ENCODE assay signal across 21 cellular contexts in the genomic region with DNA sequence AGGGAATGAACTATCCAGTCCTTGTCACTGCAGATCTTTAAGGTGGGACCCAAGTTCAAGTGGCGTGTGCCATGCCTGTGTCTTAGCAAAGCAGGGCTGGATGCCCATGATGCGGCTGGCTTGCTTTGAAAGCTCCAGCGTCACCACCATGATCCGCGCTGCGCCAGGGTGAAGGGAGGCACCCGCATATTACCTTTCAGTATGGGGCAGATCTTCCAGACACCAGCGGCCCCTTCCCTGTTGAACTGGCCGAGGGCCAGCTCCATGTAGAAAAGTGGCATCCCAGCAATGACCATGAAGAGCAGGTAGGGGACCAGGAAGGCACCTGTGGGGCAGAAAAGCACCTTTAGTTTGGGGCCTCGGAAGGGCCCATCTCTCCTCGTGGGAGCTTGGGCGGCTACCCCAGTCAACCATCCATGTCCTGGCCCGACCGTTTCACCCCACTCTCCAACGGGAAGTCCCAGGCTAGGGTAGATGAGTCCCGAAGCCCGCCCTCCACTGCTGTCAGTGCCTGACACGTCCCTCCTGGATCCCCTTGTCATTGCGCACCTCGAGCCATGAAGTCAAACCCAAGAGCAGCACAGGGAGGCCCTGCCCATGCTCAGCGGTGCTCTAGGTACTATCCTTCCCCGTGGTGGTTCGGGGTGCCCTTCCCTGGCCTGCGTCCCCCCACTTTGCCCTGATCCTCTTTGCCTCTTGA. TPM values are rescaled to one million over a fixed set of nuclear protein-coding genes. Genes with fewer than 3 reads are reported as not detected.
DNase-seq lines count a peak whose midpoint lies in the region; ATAC-seq, FAIRE-seq and TF ChIP-seq lines count a peak whose summit lies in the region.
"Had no signal": no experiment of that assay in that cellular context is flagged by ENCODE, and none has a peak within 500 bp of the region (broad histone marks: within the 10 kb centered on the region; RNA-seq: fewer than 3 reads in every experiment).

No MANE protein-coding gene starts in this region.

- TF ChIP-seq EP300 in H1 (IDR thresholded peaks at IDR 0.05; ENCODE audit: borderline replicate concordance in 1 of 2, low read depth in 2 of 2, low read length in 2 of 2) = no peak

- peaks cover 0 to 34% of the 10 kb centered on the region in 2 donors for H3K27me3 ChIP-seq in Peyer's patch
- peaks cover 30 to 44% (median 40%) of the 10 kb centered on the region in 4 experiments for H3K27me3 ChIP-seq in H1 (replicated peaks in 1 of 4; ENCODE audit: control insufficient read depth in 3 of 4, extremely low read depth in 1 of 4, insufficient read depth in 3 of 4, low read length in 3 of 4)
- H3K27me3 ChIP-seq in spleen (replicated peaks in 1 of 7) = peaks cover 15 to 88% (median 67%) of the 10 kb centered on the region in 7 donors

- 88% methylated on average over 24 of the region's 24 CpGs; no CpG with 5 or more reads in 1 of the 2 experiments for WGBS in H1 (ENCODE audit: extremely low coverage in 1 of 2, insufficient coverage in 1 of 2, insufficient read length in 1 of 2, insufficient replicate concordance in 2 of 2, low coverage in 1 of 2, low lambda C conversion rate in 2 of 2, missing lambda C conversion rate in 1 of 2), 2 experiments
- 78 to 92% (median 90%) methylated on average over 18 to 24 of the region's 24 CpGs for WGBS in spleen, 5 donors

- H2BK20ac ChIP-seq in H1 (ENCODE audit: low read length) = no peak overlapping the region

- no peak for FAIRE-seq in H1 (lab: Jason Lieb, UNC)
- FAIRE-seq: GM19239 had no signal

- H3K18ac ChIP-seq in H1 (ENCODE audit: extremely low read depth, low read length) = no peak overlapping the region

- H2AK5ac ChIP-seq in H1 (ENCODE audit: low read depth, low read length) = no peak overlapping the region

- H4K8ac ChIP-seq in H1 (ENCODE audit: extremely low read depth, insufficient read depth, low read length) = peak overlapping the region; percentile 66

- H3K4me2 ChIP-seq in H1 (ENCODE audit: insufficient read depth in 1 of 2, low read depth in 2 of 2, low read length in 2 of 2) = no peak overlapping the region

- intact Hi-C loops in posterior vena cava (cut with DNase I) = no loop called here
- intact Hi-C loops in spleen (cut with DNase I; ENCODE audit: low total_unique reads) = no loop called here

- no peak for TF ChIP-seq RAD21 in H1 (IDR thresholded peaks at IDR 0.05 in 1 of 2, conservative IDR thresholded peaks at IDR 0.05 in 1 of 2; ENCODE audit: low read depth in 2 of 2, low read length in 2 of 2)

- POLR2A ChIA-PET in H1 (lab: Charles Lee; ENCODE audit: partially characterized antibody) = interaction anchor here (1.7 kb wide), 1 partner anchor 33 kb away, joined by 3 read pairs; no protein-coding TSS in a partner anchor

- H2BK5ac ChIP-seq in H1 (ENCODE audit: low read depth, low read length) = no peak overlapping the region

- H3K23me2 ChIP-seq in H1 (ENCODE audit: low read depth, low read length) = peaks cover 15% of the 10 kb centered on the region; the same call in 1 of the 2 replicates

- no peak overlapping the region for H4K91ac ChIP-seq in H1 (replicated peaks; ENCODE audit: insufficient read length, low read length)

- no peak for ATAC-seq in HG03175 (IDR thresholded peaks at IDR 0.05; ENCODE audit: unreplicated experiment)
- ATAC-seq: CD8-positive, alpha-beta T cell had no signal

- no peak overlapping the region for H4K5ac ChIP-seq in H1 (ENCODE audit: insufficient read length, low read depth, low read length)

- H4K20me1 ChIP-seq in H1 (replicated peaks in 1 of 2; ENCODE audit: control insufficient read depth in 1 of 2, insufficient read depth in 2 of 2, low read length in 2 of 2) = peaks cover 2 to 5% of the 10 kb centered on the region in 2 experiments

- H3K4me1 ChIP-seq in Peyer's patch (peaks cover 0 to 25% (median 0%) of the 10 kb centered on the region in 4 donors), H1 (replicated peaks in 1 of 4; ENCODE audit: control insufficient read depth in 3 of 4, insufficient read depth in 4 of 4, low read length in 3 of 4) (peaks cover 0 to 11% (median 0%) of the 10 kb centered on the region in 4 experiments; a peak in 3 of 7 replicates), spleen (peaks cover 10 to 26% (median 22%) of the 10 kb centered on the region in 6 donors)

- no peak overlapping the region for H2BK12ac ChIP-seq in H1 (ENCODE audit: low read depth, low read length)

- H3K9ac ChIP-seq in H1 (replicated peaks in 1 of 4; ENCODE audit: extremely low read depth in 1 of 4, low read depth in 3 of 4, low read length in 3 of 4) = no peak overlapping the region

- H3K14ac ChIP-seq in H1 (ENCODE audit: insufficient read length) = no peak overlapping the region

- TF ChIP-seq CTCF in Peyer's patch (IDR thresholded peaks at IDR 0.05) (no peak), H1 (IDR thresholded peaks at IDR 0.05; ENCODE audit: control extremely low read depth in 1 of 3, insufficient read depth in 1 of 3, low read depth in 1 of 3, low read length in 3 of 3) (no peak), spleen (IDR thresholded peaks at IDR 0.05 in 8 of 11, conservative IDR thresholded peaks at IDR 0.05 in 3 of 11) (no peak)

- H3K4me3 ChIP-seq in Peyer's patch = no peak overlapping the region
- H3K4me3 ChIP-seq in H1 (ENCODE audit: extremely low read depth in 1 of 4, insufficient read depth in 2 of 4, low read depth in 3 of 4, low read length in 4 of 4) = no peak overlapping the region
- no peak overlapping the region for H3K4me3 ChIP-seq in spleen

- no peak overlapping the region for H3K23ac ChIP-seq in H1 (ENCODE audit: insufficient read length)

- no peak overlapping the region for H3K56ac ChIP-seq in H1 (replicated peaks; ENCODE audit: insufficient read length, low read depth, low read length)

- H2BK15ac ChIP-seq in H1 (ENCODE audit: low read length) = no peak overlapping the region

- no peaks in the 10 kb centered on the region for H3K79me1 ChIP-seq in H1 (ENCODE audit: low read depth, low read length)

- H3K9me3 ChIP-seq in Peyer's patch (no peaks in the 10 kb centered on the region), H1 (ENCODE audit: insufficient read depth in 2 of 2, low read depth in 1 of 2, low read length in 1 of 2) (no peaks in the 10 kb centered on the region), spleen (peaks cover 0 to 9% (median 0%) of the 10 kb centered on the region in 8 donors)

- CTCF ChIA-PET in H1 (lab: Charles Lee; ENCODE audit: partially characterized antibody) = interaction anchor here (1.0 to 2.2 kb wide), 3 partner anchors 61 to 160 kb away, joined by 3 to 7 read pairs (median 4); no protein-coding TSS in a partner anchor

- no peaks in the 10 kb centered on the region for H3K79me2 ChIP-seq in H1 (ENCODE audit: control insufficient read depth in 1 of 2, insufficient read depth in 2 of 2, low read length in 2 of 2)

- H3K4ac ChIP-seq in H1 (replicated peaks; ENCODE audit: insufficient read length, low read depth, low read length) = no peak overlapping the region

- no peak for TF ChIP-seq POLR2A in Peyer's patch (IDR thresholded peaks at IDR 0.05)
- no peak for TF ChIP-seq POLR2A in H1 (IDR thresholded peaks at IDR 0.05; ENCODE audit: control extremely low read depth in 1 of 2, low read depth in 2 of 2, low read length in 2 of 2)
- TF ChIP-seq POLR2A in spleen (IDR thresholded peaks at IDR 0.05) = no peak

- H2BK120ac ChIP-seq in H1 (replicated peaks; ENCODE audit: low read depth, low read length) = no peak overlapping the region

- H3K27ac ChIP-seq in Peyer's patch (no peak overlapping the region), H1 (ENCODE audit: low read depth, low read length) (no peak overlapping the region), spleen (no peak overlapping the region)
- H3K27ac ChIP-seq: 22Rv1 had no signal

- H3K36me3 ChIP-seq in Peyer's patch (no peaks in the 10 kb centered on the region), H1 (ENCODE audit: control insufficient read depth in 2 of 4, insufficient read depth in 4 of 4, low read length in 3 of 4) (no peaks in the 10 kb centered on the region), spleen (no peaks in the 10 kb centered on the region)

- no peak overlapping the region for H2AFZ ChIP-seq in H1 (ENCODE audit: low read length)

- DNase-seq in activated CD8-positive, alpha-beta memory T cell treated with anti-CD3 and anti-CD28 coated beads for 24 hours = peak; percentile 50
- no peak for DNase-seq in activated CD8-positive, alpha-beta memory T cell treated with anti-CD3 and anti-CD28 coated beads, Interleukin-2, amount 50 U/mL, for 48 hours
- DNase-seq in Peyer's patch = peak in 2 of 3 donors; percentile 37 to 41
- no peak for DNase-seq in H1 (ENCODE audit: low read depth in 1 of 2, low spot score in 2 of 2)
- DNase-seq in posterior vena cava (ENCODE audit: low spot score) = peak; percentile 69
- no peak for DNase-seq in spleen
- no peak for DNase-seq in H4 (ENCODE audit: low spot score)
- DNase-seq: COR-L47, DND-41, GDM1, GOT3, HCEC 1CT, HFFc6 had no signal

TF ChIP-seq in H1, 55 proteins besides CTCF, POLR2A, EP300 and RAD21 (continues in another document):
- TF ChIP-seq SP2 (IDR thresholded peaks at IDR 0.05; ENCODE audit: low read length) = no peak
- TF ChIP-seq KDM5A (IDR thresholded peaks at IDR 0.05; ENCODE audit: low read length) = no peak
- TF ChIP-seq, protein P1, sequence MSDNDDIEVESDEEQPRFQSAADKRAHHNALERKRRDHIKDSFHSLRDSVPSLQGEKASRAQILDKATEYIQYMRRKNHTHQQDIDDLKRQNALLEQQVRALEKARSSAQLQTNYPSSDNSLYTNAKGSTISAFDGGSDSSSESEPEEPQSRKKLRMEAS (IDR thresholded peaks at IDR 0.05) = no peak
- no peak for TF ChIP-seq EGR1 (IDR thresholded peaks at IDR 0.05; ENCODE audit: borderline replicate concordance, low read depth, low read length)
- TF ChIP-seq RFX5 (IDR thresholded peaks at IDR 0.05; ENCODE audit: borderline replicate concordance, low read depth, low read length) = no peak
- TF ChIP-seq TAF1 (IDR thresholded peaks at IDR 0.05; ENCODE audit: low read depth, low read length) = no peak
- TF ChIP-seq TEAD4 (IDR thresholded peaks at IDR 0.05; ENCODE audit: low read depth, low read length) = no peak
- TF ChIP-seq HDAC6 (IDR thresholded peaks at IDR 0.05; ENCODE audit: low read depth, low read length) = no peak

RNA-seq across cellular contexts. Expression of a gene that starts 3.9 kb away (rescaled TPM):
- under 1 TPM in 2 of 4 donors, not detected in 2; 0.40 to 0.70 TPM for total RNA-seq in Peyer's patch
- total RNA-seq in H1 (2021; fragmentation: NEBNext Ultra II Directional; extraction: Animal tissue kit (Norgen Biotek cat#: 25700)) = 0.46 and 0.48 TPM in 2 replicates
- polyA plus RNA-seq in H1 (2011; rRNA removed) = 0.86 and 0.91 TPM in 2 replicates
- polyA plus RNA-seq in H1 (2011; cell fraction: cytosol; rRNA removed) = 0.57 TPM
- polyA plus RNA-seq in H1 (2011; cell fraction: nucleus; rRNA removed) = 1.9 TPM
- polyA plus RNA-seq in H1 (2012, experiment 1 of 2) = 0.55 to 0.88 TPM (median 0.75 TPM) in 4 replicates
- 0.58 TPM for polyA plus RNA-seq in H1 (2012, experiment 2 of 2)
- 0.77 TPM for polyA plus RNA-seq in H1 (2013, experiment 1 of 2)
- 0.94 TPM for polyA plus RNA-seq in H1 (2013, experiment 2 of 2)
- polyA minus RNA-seq in H1 (2011; rRNA and poly(A)+ RNA removed) = 1.0 and 1.1 TPM in 2 replicates
- polyA minus RNA-seq in H1 (2011; cell fraction: cytosol; rRNA and poly(A)+ RNA removed) = 0.44 TPM
- polyA minus RNA-seq in H1 (2011; cell fraction: nucleus; rRNA and poly(A)+ RNA removed) = 0.50 TPM
- total RNA-seq in posterior vena cava = under 1 TPM; 0.10 to 0.19 TPM
- total RNA-seq in spleen = under 1 TPM in 3 of 7 donors, not detected in 4; 0.09 to 0.27 (median 0.18) TPM
- polyA plus RNA-seq in spleen = under 1 TPM; 0.02 to 0.06 (median 0.03) TPM
- not detected in 2 replicates for total RNA-seq in H4 (2014; rRNA removed; shearing (Covaris generic))
- total RNA-seq: A673; CD8-positive, alpha-beta T cell; HFFc6; HT1080 had no signal
- polyA plus RNA-seq: BJ, CD14-positive monocyte had no signal

Comparison
In these comparisons a context has a peak if more than half of its experiments do, and no peak if none do; other contexts are left out.
1. DNase-seq: peak in activated CD8-positive, alpha-beta memory T cell treated with anti-CD3 and anti-CD28 coated beads for 24 hours (single experiment), Peyer's patch (2 of 3) and posterior vena cava (single experiment); none in activated CD8-positive, alpha-beta memory T cell treated with anti-CD3 and anti-CD28 coated beads, Interleukin-2, amount 50 U/mL, for 48 hours (single experiment), H1 (0 of 2), spleen (single experiment) and H4 (single experiment).